ENCODE assay signal across 1 cellular context in the genomic region with DNA sequence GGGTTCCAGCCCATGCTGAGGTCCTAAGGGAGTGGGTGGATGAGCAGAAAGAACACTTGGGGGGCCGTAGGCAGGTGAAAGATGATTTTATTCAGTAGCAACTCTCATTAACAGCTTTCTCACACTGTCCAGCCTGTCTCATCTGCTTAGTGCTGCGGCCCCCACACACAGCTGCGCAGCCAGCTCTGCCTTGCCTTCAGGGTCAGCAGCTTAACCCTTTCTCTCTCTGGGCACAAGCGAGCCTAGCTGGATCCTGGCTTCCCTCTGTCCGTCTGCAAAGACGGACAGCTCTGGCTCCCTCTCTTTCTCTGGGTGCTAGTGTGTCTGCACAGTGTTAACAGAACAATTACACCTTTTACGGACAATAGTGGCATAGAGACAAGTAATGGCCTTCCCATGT.
TF ChIP-seq lines count a peak whose summit lies in the region.

No MANE protein-coding gene starts in this region.

TF ChIP-seq in GM23338, 12 proteins besides CTCF, POLR2A, EP300 and RAD21 (continued from another document):
- TF ChIP-seq JUNB (IDR thresholded peaks at IDR 0.05; ENCODE audit: unreplicated experiment): no peak
- no peak for TF ChIP-seq NANOG (IDR thresholded peaks at IDR 0.05; ENCODE audit: borderline replicate concordance)
